In genomic region chr10:125128397-125129075, GRCh38 we compare ENCODE assay signal across 21 cellular contexts. TPM values are rescaled to one million over a fixed set of nuclear protein-coding genes. Genes with fewer than 3 reads are reported as not detected.
DNase-seq lines count a peak whose midpoint lies in the region; ATAC-seq and TF ChIP-seq lines count a peak whose summit lies in the region.
"Had no signal": no experiment of that assay in that cellular context is flagged by ENCODE, and none has a peak within 500 bp of the region (broad histone marks: within the 10 kb centered on the region; RNA-seq: fewer than 3 reads in every experiment).

No MANE protein-coding gene starts in this region.

- in situ Hi-C loops in GM23248 (cut with MboI) (no loop called here), HAP-1 (cut with MboI; ENCODE audit: low sequenced_read_pairs) (no loop called here)

- no peaks in the 10 kb centered on the region for H3K9me2 ChIP-seq in GM23248 (ENCODE audit: insufficient read depth)

- intact Hi-C loops in uterus (cut with DNase I; ENCODE audit: low total_unique reads), result no loop called here

- H3K4me1 ChIP-seq in GM23248 (ENCODE audit: insufficient read depth) (peaks cover 7% of the 10 kb centered on the region; the same call in 1 of the 2 replicates), neutrophil (ENCODE audit: control insufficient read depth in 1 of 2, insufficient read depth in 1 of 2, low read depth in 1 of 2, low read length in 1 of 2) (peaks cover 12 to 14% of the 10 kb centered on the region in 2 experiments), HAP-1 (no peaks in the 10 kb centered on the region), uterus (peaks cover 3 to 6% of the 10 kb centered on the region in 2 donors)

- peaks cover 100% of the 10 kb centered on the region for H3K79me2 ChIP-seq in GM23248 (ENCODE audit: insufficient read depth)

- H4K20me1 ChIP-seq in GM23248 (ENCODE audit: insufficient read depth), result peaks cover 13% of the 10 kb centered on the region

- H3K4me3 ChIP-seq in GM23248, result no peak overlapping the region
- no peak overlapping the region for H3K4me3 ChIP-seq in fibroblast of the aortic adventitia (ENCODE audit: low read depth, low read length)
- no peak overlapping the region for H3K4me3 ChIP-seq in neutrophil (ENCODE audit: low read depth in 1 of 2, low read length in 1 of 2)
- no peak overlapping the region for H3K4me3 ChIP-seq in HAP-1
- H3K4me3 ChIP-seq in uterus, result no peak overlapping the region
- H3K4me3 ChIP-seq: upper lobe of left lung had no signal

- H3K27me3 ChIP-seq in GM23248 (replicated peaks; ENCODE audit: insufficient read depth) (no peaks in the 10 kb centered on the region), neutrophil (no peaks in the 10 kb centered on the region), HAP-1 (ENCODE audit: low read depth) (no peaks in the 10 kb centered on the region; the same call in 1 of the 2 replicates), uterus (no peaks in the 10 kb centered on the region)
- H3K27me3 ChIP-seq: BE2C, upper lobe of left lung had no signal

- no peaks in the 10 kb centered on the region; the same call in 1 of the 2 replicates for H3F3A ChIP-seq in GM23248 (ENCODE audit: insufficient read depth)

- WGBS in GM23248 (ENCODE audit: low coverage in 1 of 2, low lambda C conversion rate in 2 of 2, missing lambda C conversion rate in 2 of 2), 2 experiments, result 88 to 95% methylated on average over 8 of the region's 8 CpGs

- H3K27ac ChIP-seq in GM23248 (no peak overlapping the region), RWPE1 (peak overlapping the region; percentile 63), neutrophil (peak overlapping the region; percentile 48), uterus (no peak overlapping the region)
- H3K27ac ChIP-seq: VCaP had no signal

- H2AFZ ChIP-seq in GM23248, result no peak overlapping the region

- DNase-seq in GM23248, result peak; percentile 14
- DNase-seq in RWPE1 (ENCODE audit: low spot score), result no peak
- peak; percentile 28 for DNase-seq in fibroblast of the aortic adventitia (ENCODE audit: low read depth)
- DNase-seq in GM20000 (ENCODE audit: low spot score), result no peak
- DNase-seq in HAP-1 (ENCODE audit: low spot score in 2 of 2), result no peak
- DNase-seq in uterus, result no peak
- DNase-seq: activated CD4-positive, alpha-beta T cell treated with anti-CD3 and anti-CD28 coated beads for 48 hours; activated CD8-positive, alpha-beta memory T cell treated with anti-CD3 and anti-CD28 coated beads for 24 hours; activated gamma-delta T cell; BE2C; DMS53; KBM-7; NCI-H1417 treated with DMSO at 0.1 percent for 48 hours; NCI-H2107; NCI-H446 treated with DMSO at 0.1 percent for 48 hours; SHP77; upper lobe of left lung had no signal

- 0 out of 2 replicates have a peak, but pooled peaks cover 3% of the 10 kb centered on the region for H3K36me3 ChIP-seq in GM23248 (ENCODE audit: low read depth)
- H3K36me3 ChIP-seq in neutrophil, result peaks cover 48% of the 10 kb centered on the region
- H3K36me3 ChIP-seq in HAP-1 (replicated peaks), result peaks cover 15% of the 10 kb centered on the region
- no peaks in the 10 kb centered on the region for H3K36me3 ChIP-seq in uterus

- TF ChIP-seq CTCF in RWPE1 (conservative IDR thresholded peaks at IDR 0.05; ENCODE audit: low read depth) (no peak), fibroblast of the aortic adventitia (IDR thresholded peaks at IDR 0.05; ENCODE audit: insufficient read depth, low read length) (no peak), neutrophil (IDR thresholded peaks at IDR 0.05) (no peak), GM20000 (IDR thresholded peaks at IDR 0.05; ENCODE audit: extremely low read depth, missing control alignments) (no peak), uterus (IDR thresholded peaks at IDR 0.05) (no peak)

- no peak overlapping the region for H3K9ac ChIP-seq in GM23248

- ATAC-seq in GM19395 (IDR thresholded peaks at IDR 0.05; ENCODE audit: unreplicated experiment), result no peak

- no peak for TF ChIP-seq POLR2A in uterus (IDR thresholded peaks at IDR 0.05)

- POLR2A ChIA-PET in RWPE1 (lab: Yijun Ruan, JAX; ENCODE audit: low non-redundant PET), result no interaction called here

- no peaks in the 10 kb centered on the region for H3K9me3 ChIP-seq in GM23248 (ENCODE audit: low read depth)
- no peaks in the 10 kb centered on the region for H3K9me3 ChIP-seq in neutrophil
- H3K9me3 ChIP-seq in HAP-1, result no peaks in the 10 kb centered on the region
- H3K9me3 ChIP-seq in uterus, result no peaks in the 10 kb centered on the region
- H3K9me3 ChIP-seq: BE2C, upper lobe of left lung had no signal

- CTCF ChIA-PET in RWPE1 (lab: Yijun Ruan, JAX), result interaction anchor here (0.6 kb wide), 1 partner anchor 24 kb away, joined by 3 read pairs; no protein-coding TSS in a partner anchor

- no peak overlapping the region for H3K4me2 ChIP-seq in GM23248 (ENCODE audit: unreplicated experiment)

RNA-seq across cellular contexts. Expression of gene CTBP2, which starts 31.8 kb away (rescaled TPM):
- 59.3 and 65.5 TPM in 2 replicates for total RNA-seq in GM23248 (2014; rRNA removed; shearing (Covaris generic))
- 52.0 and 54.5 TPM in 2 replicates for polyA plus RNA-seq in GM23248 (2016; fragmentation: Nextera tagmentation; extraction: Ambion mirVana)
- total RNA-seq in fibroblast of the aortic adventitia (ENCODE audit: low replicate concordance) (37.9 and 45.4 TPM in 2 replicates), uterus (100 to 1,000 TPM in 1 of 4 donors, 10 to 100 TPM in 3; 65.9 to 129 (median 71.2) TPM)
- total RNA-seq: OCI-LY7 had no signal

Comparison
In these comparisons a context has a peak if more than half of its experiments do, and no peak if none do; other contexts are left out.
1. DNase-seq: peak in GM23248 (single experiment) and fibroblast of the aortic adventitia (single experiment); none in RWPE1 (single experiment), GM20000 (single experiment), HAP-1 (0 of 2) and uterus (0 of 2).
2. H3K27ac ChIP-seq: peak in RWPE1 (single experiment) and neutrophil (single experiment); none in GM23248 (single experiment) and uterus (0 of 2).